Comparison of ENCODE assay signal across 13 cellular contexts in the genomic region with DNA sequence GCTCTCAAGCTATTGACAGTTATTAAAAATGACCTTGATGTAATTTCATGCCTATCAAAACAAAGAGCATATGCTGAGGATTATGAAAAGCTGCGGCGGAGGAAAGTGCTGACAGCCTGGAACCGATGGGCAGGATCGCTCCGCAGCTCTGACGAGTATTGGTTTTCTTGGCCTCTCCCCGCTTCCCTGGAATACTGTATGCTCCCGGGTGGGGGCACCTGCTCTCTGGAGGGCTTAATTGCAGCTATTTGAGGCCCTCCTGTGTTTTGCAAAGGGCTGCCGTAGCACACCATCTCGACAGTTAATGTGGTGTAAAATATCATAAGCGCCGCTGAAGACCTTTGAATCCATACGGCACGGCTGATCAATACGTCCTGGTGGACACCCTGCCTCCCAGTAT.
"Had no signal": no experiment of that assay in that cellular context is flagged by ENCODE, and none has a peak within 500 bp of the region (broad histone marks: within the 10 kb centered on the region; RNA-seq: fewer than 3 reads in every experiment).

No MANE protein-coding gene starts in this region.

- H3K36me3 ChIP-seq: left lung, ovary, thoracic aorta had no signal

- H3K27ac ChIP-seq: left lung, ovary, thoracic aorta had no signal

- H3K4me1 ChIP-seq: left lung had no signal

- ATAC-seq: activated T-helper 17 cell treated with anti-CD3 and anti-CD28 coated beads, Interleukin-2, amount 50 U/mL, for 72 hours; left lung had no signal

- H3K4me3 Mint-ChIP-seq: activated CD4-positive, alpha-beta T cell treated with anti-CD3 and anti-CD28 coated beads, Interleukin-2, amount 10 ng/mL, durations not matched to agents 7 days and 5 days; activated T-helper 17 cell treated with anti-CD3 and anti-CD28 coated beads, Interleukin-2, amount 50 U/mL, for 72 hours had no signal

- H3K27me3 ChIP-seq: ovary had no signal

- H3K4me3 ChIP-seq: left lung, ovary, thoracic aorta had no signal

- H3K9me3 Mint-ChIP-seq: activated CD4-positive, alpha-beta T cell treated with anti-CD3 and anti-CD28 coated beads, Interleukin-2, amount 10 ng/mL, durations not matched to agents 7 days and 5 days; activated T-helper 17 cell treated with anti-CD3 and anti-CD28 coated beads, Interleukin-2, amount 50 U/mL, for 72 hours had no signal

- DNase-seq: activated CD4-positive, alpha-beta T cell treated with anti-CD3 and anti-CD28 coated beads, Interleukin-2, amount 10 ng/mL, durations not matched to agents 7 days and 5 days; activated CD4-positive, CD25-positive, alpha-beta regulatory T cell; activated naive CD4-positive, alpha-beta T cell treated with Interleukin-2 at 50 U/mL for 16 hours; erythroblast; kidney; mammary epithelial cell; ovary; stimulated activated CD4-positive, alpha-beta T cell treated with anti-CD3 and anti-CD28 coated beads, Interleukin-1b, Interleukin-23, amount 100 ng/mL, for 48 hours had no signal

- H3K9me3 ChIP-seq: left lung, ovary, thoracic aorta had no signal

- H3K27ac Mint-ChIP-seq: activated CD4-positive, alpha-beta T cell treated with anti-CD3 and anti-CD28 coated beads, Interleukin-2, amount 10 ng/mL, durations not matched to agents 7 days and 5 days; activated T-helper 17 cell treated with anti-CD3 and anti-CD28 coated beads, Interleukin-2, amount 50 U/mL, for 72 hours had no signal

- H3K27me3 Mint-ChIP-seq: activated CD4-positive, alpha-beta T cell treated with anti-CD3 and anti-CD28 coated beads, Interleukin-2, amount 10 ng/mL, durations not matched to agents 7 days and 5 days had no signal

- H3K4me1 Mint-ChIP-seq: activated CD4-positive, alpha-beta T cell treated with anti-CD3 and anti-CD28 coated beads, Interleukin-2, amount 10 ng/mL, durations not matched to agents 7 days and 5 days; activated T-helper 17 cell treated with anti-CD3 and anti-CD28 coated beads, Interleukin-2, amount 50 U/mL, for 72 hours had no signal

- FAIRE-seq: astrocyte, bronchial epithelial cell, kidney had no signal
